In genomic region chr17:64634217-64634616, GRCh38 we compare ENCODE assay signal across 20 cellular contexts. TPM values are rescaled to one million over a fixed set of nuclear protein-coding genes. Genes with fewer than 3 reads are reported as not detected.
A peak's percentile ranks its signal among the peaks of the same experiment; 100 is the strongest.
DNase-seq lines count a peak whose midpoint lies in the region; FAIRE-seq and TF ChIP-seq lines count a peak whose summit lies in the region.
"Had no signal": no experiment of that assay in that cellular context is flagged by ENCODE, and none has a peak within 500 bp of the region (broad histone marks: within the 10 kb centered on the region; RNA-seq: fewer than 3 reads in every experiment).

No MANE protein-coding gene starts in this region.

- no peak for DNase-seq in activated T-cell treated with anti-CD3 and anti-CD28 coated beads, Interleukin-2, amount 50 U/mL, for 24 hours
- no peak for DNase-seq in activated T-cell treated with anti-CD3 and anti-CD28 coated beads, Interleukin-2, amount 50 U/mL, for 1 hour
- DNase-seq in astrocyte (ENCODE audit: low read depth): no peak
- DNase-seq in smooth muscle cell (lab: John Stamatoyannopoulos, UW; ENCODE audit: unreplicated experiment): no peak
- no peak for DNase-seq in central memory CD4-positive, alpha-beta T cell
- DNase-seq in AML-193 (lab: John Stamatoyannopoulos, UW): no peak
- no peak for DNase-seq in frontal cortex (ENCODE audit: low spot score in 2 of 2)
- DNase-seq: colonic mucosa; hypothalamus; MG63; midbrain; NCI-H2029; NCI-H510A treated with DMSO at 0.1 percent for 48 hours; nucleus accumbens; OCI-M1; right lobe of liver; SJCRH30; stimulated activated CD4-positive, alpha-beta T cell treated with anti-CD3 and anti-CD28 coated beads, Interleukin-1b, Interleukin-23, amount 100 ng/mL, for 48 hours; T-helper 9 cell had no signal

- H3F3A ChIP-seq in Loucy (ENCODE audit: low read depth) (peaks cover 4% of the 10 kb centered on the region; the same call in 1 of the 2 replicates), smooth muscle cell (ENCODE audit: low read depth) (peaks cover 5% of the 10 kb centered on the region)

- peak overlapping the region; percentile 1 for H3K4me3 Mint-ChIP-seq in activated T-cell treated with anti-CD3 and anti-CD28 coated beads, Interleukin-2, amount 50 U/mL, for 24 hours
- H3K4me3 Mint-ChIP-seq in astrocyte (ENCODE audit: unreplicated experiment): no peak overlapping the region

- H3K27me3 Mint-ChIP-seq in activated T-cell treated with anti-CD3 and anti-CD28 coated beads, Interleukin-2, amount 50 U/mL, for 24 hours: no peaks in the 10 kb centered on the region
- H3K27me3 Mint-ChIP-seq in astrocyte (ENCODE audit: low read depth, unreplicated experiment): no peaks in the 10 kb centered on the region

- TF ChIP-seq CTCF in Loucy (conservative IDR thresholded peaks at IDR 0.05; ENCODE audit: low read length) (no peak), astrocyte (IDR thresholded peaks at IDR 0.05; ENCODE audit: insufficient read depth, low read depth, low read length) (no peak), smooth muscle cell (IDR thresholded peaks at IDR 0.05; ENCODE audit: borderline replicate concordance, insufficient read depth, poor library complexity, severe bottlenecking) (no peak)

- H3K36me3 ChIP-seq in Loucy (ENCODE audit: insufficient read depth, low read length) (peaks cover 16% of the 10 kb centered on the region; the same call in 1 of the 2 replicates), astrocyte (ENCODE audit: insufficient read depth, low read length) (peaks cover 8% of the 10 kb centered on the region), smooth muscle cell (ENCODE audit: low read depth) (no peaks in the 10 kb centered on the region)
- H3K36me3 ChIP-seq: colonic mucosa, SJCRH30 had no signal

- H3K27ac Mint-ChIP-seq in activated T-cell treated with anti-CD3 and anti-CD28 coated beads, Interleukin-2, amount 50 U/mL, for 24 hours: peak overlapping the region; percentile 84
- H3K27ac Mint-ChIP-seq in astrocyte (ENCODE audit: unreplicated experiment): peak overlapping the region; percentile 35

- H3K4me1 Mint-ChIP-seq in activated T-cell treated with anti-CD3 and anti-CD28 coated beads, Interleukin-2, amount 50 U/mL, for 24 hours (ENCODE audit: low read depth): peaks cover 68% of the 10 kb centered on the region
- H3K4me1 Mint-ChIP-seq in astrocyte (ENCODE audit: low read depth, unreplicated experiment): peaks cover 56% of the 10 kb centered on the region

- H3K9me3 Mint-ChIP-seq in activated T-cell treated with anti-CD3 and anti-CD28 coated beads, Interleukin-2, amount 50 U/mL, for 24 hours: peaks cover 3% of the 10 kb centered on the region
- no peaks in the 10 kb centered on the region for H3K9me3 Mint-ChIP-seq in astrocyte (ENCODE audit: unreplicated experiment)

- WGBS in smooth muscle cell (ENCODE audit: low lambda C conversion rate): 95% methylated on average over 1 of the region's 1 CpG

- no peak overlapping the region for H3K27ac ChIP-seq in astrocyte (ENCODE audit: low read depth, low read length)
- peak overlapping the region; percentile 71 for H3K27ac ChIP-seq in smooth muscle cell (ENCODE audit: low read depth)
- H3K27ac ChIP-seq: colonic mucosa, right lobe of liver, SJCRH30 had no signal

- peak overlapping the region; percentile 4 for H3K4me2 ChIP-seq in Loucy (ENCODE audit: low read depth, low read length, poor library complexity, severe bottlenecking)
- H3K4me2 ChIP-seq in astrocyte (ENCODE audit: low read length): no peak overlapping the region
- no peak overlapping the region for H3K4me2 ChIP-seq in smooth muscle cell

- H3K27me3 ChIP-seq in Loucy (ENCODE audit: insufficient read depth, low read length, poor library complexity, severe bottlenecking) (no peaks in the 10 kb centered on the region), astrocyte (ENCODE audit: insufficient read depth, low read length) (no peaks in the 10 kb centered on the region), smooth muscle cell (ENCODE audit: low read depth) (no peaks in the 10 kb centered on the region)
- H3K27me3 ChIP-seq: colonic mucosa, MG63, right lobe of liver, SJCRH30 had no signal

- H4K20me1 ChIP-seq in Loucy (ENCODE audit: insufficient read depth, low read length, poor library complexity, severe bottlenecking) (peaks cover 78% of the 10 kb centered on the region), astrocyte (ENCODE audit: insufficient read depth, low read length) (peaks cover 83% of the 10 kb centered on the region), smooth muscle cell (ENCODE audit: low read depth) (peaks cover 100% of the 10 kb centered on the region)

- H3K9me3 ChIP-seq in Loucy (ENCODE audit: insufficient read depth, low read depth, low read length) (no peaks in the 10 kb centered on the region), astrocyte (ENCODE audit: insufficient read depth, low read depth, low read length) (no peaks in the 10 kb centered on the region), smooth muscle cell (replicated peaks; ENCODE audit: low read depth) (no peaks in the 10 kb centered on the region)
- H3K9me3 ChIP-seq: colonic mucosa, MG63, right lobe of liver, SJCRH30 had no signal

- H3K36me3 Mint-ChIP-seq in activated T-cell treated with anti-CD3 and anti-CD28 coated beads, Interleukin-2, amount 50 U/mL, for 24 hours (ENCODE audit: low read depth): peaks cover 13% of the 10 kb centered on the region
- peaks cover 18% of the 10 kb centered on the region for H3K36me3 Mint-ChIP-seq in astrocyte (ENCODE audit: low read depth, unreplicated experiment)

- FAIRE-seq in astrocyte (lab: Jason Lieb, UNC) (no peak), frontal cortex (lab: Jason Lieb, UNC) (no peak)

- peaks cover 21% of the 10 kb centered on the region for H3K4me1 ChIP-seq in Loucy (ENCODE audit: insufficient read depth, low read length, poor library complexity, severe bottlenecking)
- peaks cover 27% of the 10 kb centered on the region for H3K4me1 ChIP-seq in astrocyte (ENCODE audit: insufficient read depth, low read length)
- H3K4me1 ChIP-seq in smooth muscle cell (ENCODE audit: low read depth): no peaks in the 10 kb centered on the region
- H3K4me1 ChIP-seq: colonic mucosa, right lobe of liver, SJCRH30 had no signal

- H3K9me2 ChIP-seq in Loucy (replicated peaks; ENCODE audit: low read depth, low read length): no peaks in the 10 kb centered on the region

- H3K9ac ChIP-seq in Loucy (ENCODE audit: low read depth, low read length, poor library complexity, severe bottlenecking): no peak overlapping the region
- H3K9ac ChIP-seq in astrocyte (ENCODE audit: low read length): no peak overlapping the region
- H3K9ac ChIP-seq in smooth muscle cell (ENCODE audit: low read depth): no peak overlapping the region

- H3K4me3 ChIP-seq in Loucy (ENCODE audit: low read length, poor library complexity, severe bottlenecking): no peak overlapping the region
- H3K4me3 ChIP-seq in astrocyte (ENCODE audit: insufficient read depth, low read depth, low read length): no peak overlapping the region
- H3K4me3 ChIP-seq in smooth muscle cell: no peak overlapping the region
- H3K4me3 ChIP-seq: colonic mucosa, MG63, right lobe of liver, SJCRH30 had no signal

- no peak overlapping the region for H2AFZ ChIP-seq in Loucy (ENCODE audit: low read length)
- H2AFZ ChIP-seq in astrocyte (ENCODE audit: low read depth, low read length): no peak overlapping the region
- H2AFZ ChIP-seq in smooth muscle cell (ENCODE audit: low read depth): no peak overlapping the region

- H3K79me2 ChIP-seq in Loucy (ENCODE audit: insufficient read depth, low read length) (peaks cover 100% of the 10 kb centered on the region), astrocyte (ENCODE audit: insufficient read depth, low read length) (peaks cover 100% of the 10 kb centered on the region), smooth muscle cell (ENCODE audit: low read depth) (peaks cover 100% of the 10 kb centered on the region)

RNA-seq across cellular contexts. Expression of gene SMURF2, which starts 27.9 kb away (rescaled TPM):
- total RNA-seq in astrocyte: 104 and 126 TPM in 2 replicates
- 91.2 and 102 TPM in 2 replicates for total RNA-seq in smooth muscle cell
- 38.9 and 40.1 TPM in 2 replicates for polyA plus RNA-seq in smooth muscle cell
- 64.0 TPM for total RNA-seq in frontal cortex
